Comparison of ENCODE assay signal across 1 cellular context in the genomic region with DNA sequence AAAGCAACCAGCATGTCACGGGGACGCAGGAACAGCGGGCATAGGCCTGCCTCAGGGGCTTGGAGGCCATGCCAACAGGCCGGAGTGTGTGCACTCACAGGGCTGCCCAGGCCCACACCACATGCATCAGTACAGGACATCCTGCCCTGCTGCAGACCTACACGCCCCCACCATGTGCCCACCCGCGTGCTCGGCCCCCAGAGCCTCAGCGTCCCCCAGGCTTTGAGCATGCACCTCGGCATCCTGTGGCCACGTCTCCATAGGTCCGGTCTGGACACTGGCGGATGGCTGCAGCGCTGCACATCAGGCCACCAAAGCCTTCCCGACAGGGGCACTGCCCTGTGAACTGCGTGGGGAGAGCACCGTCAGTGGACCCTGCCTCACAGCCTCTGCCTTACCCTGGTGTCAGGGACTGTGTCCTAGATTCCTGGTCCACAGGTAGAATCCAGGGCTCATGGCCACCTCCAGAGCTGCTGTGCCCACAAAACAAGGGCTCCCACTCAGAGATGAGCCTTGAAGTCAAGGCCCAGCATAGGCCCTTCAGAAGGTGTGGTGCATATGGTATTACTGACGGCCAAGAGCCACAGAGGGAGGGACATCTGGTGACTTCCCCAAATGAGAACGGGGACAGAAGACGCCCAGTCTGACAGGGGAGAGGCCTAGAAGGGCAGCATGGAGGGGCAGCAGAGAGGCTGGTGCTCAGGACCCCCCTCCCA.
TF ChIP-seq lines count a peak whose summit lies in the region.

No MANE protein-coding gene starts in this region.

TF ChIP-seq in HepG2, 621 proteins besides CTCF, POLR2A, EP300 and RAD21:
- TF ChIP-seq MXD4 (CRISPR knock-in tag; IDR thresholded peaks at IDR 0.05) (no peak), ZNF207 (IDR thresholded peaks at IDR 0.05; ENCODE audit: borderline replicate concordance) (no peak), RNF2 (conservative IDR thresholded peaks at IDR 0.05; ENCODE audit: low read depth) (no peak), ZNF333 (CRISPR knock-in tag; IDR thresholded peaks at IDR 0.05; ENCODE audit: borderline replicate concordance) (no peak), GZF1 (CRISPR knock-in tag; IDR thresholded peaks at IDR 0.05) (no peak), ZNF761 (CRISPR knock-in tag; conservative IDR thresholded peaks at IDR 0.05) (no peak), NRL (CRISPR knock-in tag; IDR thresholded peaks at IDR 0.05; ENCODE audit: borderline replicate concordance) (no peak), ZNF564 (CRISPR knock-in tag; IDR thresholded peaks at IDR 0.05) (no peak), PCBP1 (IDR thresholded peaks at IDR 0.05; ENCODE audit: borderline replicate concordance, low read depth, low read length) (no peak), ZNF800 (CRISPR knock-in tag; IDR thresholded peaks at IDR 0.05) (no peak), MLLT10 (CRISPR knock-in tag; IDR thresholded peaks at IDR 0.05) (no peak), DMAP1 (CRISPR knock-in tag; IDR thresholded peaks at IDR 0.05) (no peak), SKI (IDR thresholded peaks at IDR 0.05; ENCODE audit: partially characterized antibody) (no peak), ZNF776 (CRISPR knock-in tag; IDR thresholded peaks at IDR 0.05) (no peak), SRSF1 (optimal IDR thresholded peaks at IDR 0.05; ENCODE audit: low read depth, low read length) (no peak), SNAPC5 (CRISPR knock-in tag; IDR thresholded peaks at IDR 0.05; ENCODE audit: borderline replicate concordance) (no peak), HNRNPLL (IDR thresholded peaks at IDR 0.05; ENCODE audit: low read depth, low read length, poor library complexity, severe bottlenecking) (no peak), ZBTB20 (CRISPR knock-in tag; IDR thresholded peaks at IDR 0.05; ENCODE audit: borderline replicate concordance, low read depth) (no peak)
- TF ChIP-seq, protein P1, sequence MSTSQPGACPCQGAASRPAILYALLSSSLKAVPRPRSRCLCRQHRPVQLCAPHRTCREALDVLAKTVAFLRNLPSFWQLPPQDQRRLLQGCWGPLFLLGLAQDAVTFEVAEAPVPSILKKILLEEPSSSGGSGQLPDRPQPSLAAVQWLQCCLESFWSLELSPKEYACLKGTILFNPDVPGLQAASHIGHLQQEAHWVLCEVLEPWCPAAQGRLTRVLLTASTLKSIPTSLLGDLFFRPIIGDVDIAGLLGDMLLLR (CRISPR knock-in tag; IDR thresholded peaks at IDR 0.05) = no peak
